In genomic region chr19:48452656-48453480, GRCh38 we compare ENCODE assay signal across 2 cellular contexts.
TF ChIP-seq lines count a peak whose summit lies in the region.

No MANE protein-coding gene starts in this region.

TF ChIP-seq in SK-N-SH, 30 proteins besides CTCF, POLR2A, EP300 and RAD21 (continued from another document):
- TF ChIP-seq USF1 (IDR thresholded peaks at IDR 0.05; ENCODE audit: borderline replicate concordance, low read depth) (no peak), YY1 (IDR thresholded peaks at IDR 0.05; ENCODE audit: low read depth) (no peak), TAF1 (IDR thresholded peaks at IDR 0.05; ENCODE audit: borderline replicate concordance, low read depth, low read length) (no peak), NRF1 (IDR thresholded peaks at IDR 0.05; ENCODE audit: low read depth, low read length) (no peak), JUND (IDR thresholded peaks at IDR 0.05) (no peak), TEAD4 (IDR thresholded peaks at IDR 0.05; ENCODE audit: borderline replicate concordance, insufficient read depth) (no peak), NFIC (IDR thresholded peaks at IDR 0.05; ENCODE audit: borderline replicate concordance) (no peak), RXRA (IDR thresholded peaks at IDR 0.05; ENCODE audit: borderline replicate concordance, low read depth) (no peak)
- TF ChIP-seq, protein P1, sequence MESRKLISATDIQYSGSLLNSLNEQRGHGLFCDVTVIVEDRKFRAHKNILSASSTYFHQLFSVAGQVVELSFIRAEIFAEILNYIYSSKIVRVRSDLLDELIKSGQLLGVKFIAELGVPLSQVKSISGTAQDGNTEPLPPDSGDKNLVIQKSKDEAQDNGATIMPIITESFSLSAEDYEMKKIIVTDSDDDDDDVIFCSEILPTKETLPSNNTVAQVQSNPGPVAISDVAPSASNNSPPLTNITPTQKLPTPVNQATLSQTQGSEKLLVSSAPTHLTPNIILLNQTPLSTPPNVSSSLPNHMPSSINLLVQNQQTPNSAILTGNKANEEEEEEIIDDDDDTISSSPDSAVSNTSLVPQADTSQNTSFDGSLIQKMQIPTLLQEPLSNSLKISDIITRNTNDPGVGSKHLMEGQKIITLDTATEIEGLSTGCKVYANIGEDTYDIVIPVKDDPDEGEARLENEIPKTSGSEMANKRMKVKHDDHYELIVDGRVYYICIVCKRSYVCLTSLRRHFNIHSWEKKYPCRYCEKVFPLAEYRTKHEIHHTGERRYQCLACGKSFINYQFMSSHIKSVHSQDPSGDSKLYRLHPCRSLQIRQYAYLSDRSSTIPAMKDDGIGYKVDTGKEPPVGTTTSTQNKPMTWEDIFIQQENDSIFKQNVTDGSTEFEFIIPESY (IDR thresholded peaks at IDR 0.05; ENCODE audit: borderline replicate concordance, low read depth) = no peak

TF ChIP-seq in SK-N-SH treated with all-trans-retinoic acid at 6 μM for 48 hours, 23 proteins besides CTCF, POLR2A, EP300 and RAD21 (continued from another document):
- TF ChIP-seq, protein P2, sequence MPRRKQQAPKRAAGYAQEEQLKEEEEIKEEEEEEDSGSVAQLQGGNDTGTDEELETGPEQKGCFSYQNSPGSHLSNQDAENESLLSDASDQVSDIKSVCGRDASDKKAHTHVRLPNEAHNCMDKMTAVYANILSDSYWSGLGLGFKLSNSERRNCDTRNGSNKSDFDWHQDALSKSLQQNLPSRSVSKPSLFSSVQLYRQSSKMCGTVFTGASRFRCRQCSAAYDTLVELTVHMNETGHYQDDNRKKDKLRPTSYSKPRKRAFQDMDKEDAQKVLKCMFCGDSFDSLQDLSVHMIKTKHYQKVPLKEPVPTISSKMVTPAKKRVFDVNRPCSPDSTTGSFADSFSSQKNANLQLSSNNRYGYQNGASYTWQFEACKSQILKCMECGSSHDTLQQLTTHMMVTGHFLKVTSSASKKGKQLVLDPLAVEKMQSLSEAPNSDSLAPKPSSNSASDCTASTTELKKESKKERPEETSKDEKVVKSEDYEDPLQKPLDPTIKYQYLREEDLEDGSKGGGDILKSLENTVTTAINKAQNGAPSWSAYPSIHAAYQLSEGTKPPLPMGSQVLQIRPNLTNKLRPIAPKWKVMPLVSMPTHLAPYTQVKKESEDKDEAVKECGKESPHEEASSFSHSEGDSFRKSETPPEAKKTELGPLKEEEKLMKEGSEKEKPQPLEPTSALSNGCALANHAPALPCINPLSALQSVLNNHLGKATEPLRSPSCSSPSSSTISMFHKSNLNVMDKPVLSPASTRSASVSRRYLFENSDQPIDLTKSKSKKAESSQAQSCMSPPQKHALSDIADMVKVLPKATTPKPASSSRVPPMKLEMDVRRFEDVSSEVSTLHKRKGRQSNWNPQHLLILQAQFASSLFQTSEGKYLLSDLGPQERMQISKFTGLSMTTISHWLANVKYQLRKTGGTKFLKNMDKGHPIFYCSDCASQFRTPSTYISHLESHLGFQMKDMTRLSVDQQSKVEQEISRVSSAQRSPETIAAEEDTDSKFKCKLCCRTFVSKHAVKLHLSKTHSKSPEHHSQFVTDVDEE (CRISPR knock-in tag; IDR thresholded peaks at IDR 0.05) = no peak
- no peak for TF ChIP-seq PATZ1 (CRISPR knock-in tag; IDR thresholded peaks at IDR 0.05; ENCODE audit: borderline replicate concordance)
